16 cellular contexts compared by ENCODE assay signal in genomic region chr12:93825501-93825888, GRCh38.
DNase-seq lines count a peak whose midpoint lies in the region; ATAC-seq, FAIRE-seq and TF ChIP-seq lines count a peak whose summit lies in the region.
"Had no signal": no experiment of that assay in that cellular context is flagged by ENCODE, and none has a peak within 500 bp of the region (broad histone marks: within the 10 kb centered on the region; RNA-seq: fewer than 3 reads in every experiment).

No MANE protein-coding gene starts in this region.

- CTCF ChIA-PET in K562 (lab: Yijun Ruan, JAX; ENCODE audit: low intra/inter-chr PET ratio), result no interaction called here

- H3K4me3 ChIP-seq in GM23338 (no peak overlapping the region), K562 (no peak overlapping the region), right cardiac atrium (ENCODE audit: low read length) (no peak overlapping the region), gastrocnemius medialis (no peak overlapping the region)
- H3K4me3 ChIP-seq: body of pancreas, ovary had no signal

- H3K9me2 ChIP-seq in GM23338 (ENCODE audit: insufficient read depth), result peaks cover 4% of the 10 kb centered on the region

- no peaks in the 10 kb centered on the region for H3K27me3 Mint-ChIP-seq in GM23338 (ENCODE audit: insufficient read depth, low read depth, poor library complexity)
- H3K27me3 Mint-ChIP-seq: activated CD8-positive, alpha-beta T cell treated with anti-CD3 and anti-CD28 coated beads for 36 hours had no signal

- peak in 1 of 2 experiments; percentile 54; a peak in 3 of 4 replicates for TF ChIP-seq RAD21 in K562 (CRISPR knock-in tag; conservative IDR thresholded peaks at IDR 0.05 in 1 of 2, IDR thresholded peaks at IDR 0.05 in 1 of 2)

- peaks cover 19% of the 10 kb centered on the region for H3K4me1 ChIP-seq in GM23338 (ENCODE audit: insufficient read depth)
- H3K4me1 ChIP-seq in K562 (replicated peaks in 1 of 2; ENCODE audit: control insufficient read depth in 2 of 2, insufficient read depth in 2 of 2, low read length in 2 of 2), result 0 out of 5 replicates have a peak, but pooled peaks cover 0 to 10% of the 10 kb centered on the region in 2 experiments
- H3K4me1 ChIP-seq in right cardiac atrium (ENCODE audit: control insufficient read depth, insufficient read depth, low read length), result peaks cover 6% of the 10 kb centered on the region
- H3K4me1 ChIP-seq in gastrocnemius medialis, result peaks cover 32 to 46% of the 10 kb centered on the region in 2 donors
- H3K4me1 ChIP-seq: body of pancreas had no signal

- H4K20me1 ChIP-seq in GM23338 (replicated peaks; ENCODE audit: insufficient read depth) (no peaks in the 10 kb centered on the region), K562 (replicated peaks; ENCODE audit: control insufficient read depth, insufficient read depth, low read length) (no peaks in the 10 kb centered on the region)

- H2AFZ ChIP-seq in GM23338 (no peak overlapping the region), K562 (ENCODE audit: low read depth, low read length) (no peak overlapping the region)

- in situ Hi-C loops in K562 (cut with MboI), result no loop called here
- in situ Hi-C loops in gastrocnemius medialis (cut with MboI; ENCODE audit: low sequenced_read_pairs in 4 of 4), result no loop called here

- no peak overlapping the region for H3K27ac Mint-ChIP-seq in GM23338
- H3K27ac Mint-ChIP-seq: activated CD8-positive, alpha-beta T cell treated with anti-CD3 and anti-CD28 coated beads for 36 hours had no signal

- FAIRE-seq in K562 (lab: Jason Lieb, UNC), result no peak

- no peaks in the 10 kb centered on the region for H3K9me3 Mint-ChIP-seq in GM23338
- H3K9me3 Mint-ChIP-seq: activated CD8-positive, alpha-beta T cell treated with anti-CD3 and anti-CD28 coated beads for 36 hours had no signal

- peak; percentile 63 for ATAC-seq in GM23338
- ATAC-seq in K562, result peak; percentile 65
- ATAC-seq in right cardiac atrium, result peak; percentile 82 to 84
- ATAC-seq in gastrocnemius medialis, result peak; percentile 23 to 37
- no peak for ATAC-seq in HG03442 (IDR thresholded peaks at IDR 0.05; ENCODE audit: unreplicated experiment)
- no peak for ATAC-seq in HG03095 (IDR thresholded peaks at IDR 0.05; ENCODE audit: unreplicated experiment)
- ATAC-seq: activated CD8-positive, alpha-beta T cell treated with anti-CD3 and anti-CD28 coated beads for 36 hours; body of pancreas had no signal

- H3K79me2 ChIP-seq in GM23338 (replicated peaks; ENCODE audit: insufficient read depth) (no peaks in the 10 kb centered on the region), K562 (ENCODE audit: control insufficient read depth, insufficient read depth, low read length) (no peaks in the 10 kb centered on the region)

- H3K4me3 Mint-ChIP-seq in GM23338, result no peak overlapping the region
- H3K4me3 Mint-ChIP-seq: activated CD8-positive, alpha-beta T cell treated with anti-CD3 and anti-CD28 coated beads for 36 hours had no signal

- peak; percentile 35 for DNase-seq in GM23338 (ENCODE audit: low spot score)
- no peak for DNase-seq in K562 (ENCODE audit: extremely low read depth in 1 of 4, low spot score in 3 of 4)
- no peak for DNase-seq in right cardiac atrium
- DNase-seq in gastrocnemius medialis, result no peak
- no peak for DNase-seq in NCI-H345 (lab: John Stamatoyannopoulos, UW)
- DNase-seq in NCI-H1694 treated with DMSO at 0.1 percent for 48 hours (lab: John Stamatoyannopoulos, UW), result no peak
- DNase-seq: activated CD8-positive, alpha-beta T cell treated with anti-CD3 and anti-CD28 coated beads for 36 hours; activated effector memory CD4-positive, alpha-beta T cell treated with Interleukin-2 at 50 U/mL for 16 hours; body of pancreas; NCI-H1417; NCI-H526; ovary; RPMI8226; stimulated activated CD4-positive, alpha-beta T cell treated with anti-CD3 and anti-CD28 coated beads, Interleukin-1b, Interleukin-23, amount 100 ng/mL, for 48 hours had no signal

- no peak overlapping the region for H3K27ac ChIP-seq in GM23338 (ENCODE audit: low read depth)
- H3K27ac ChIP-seq in K562 (ENCODE audit: extremely low read depth, low read depth, low read length), result no peak overlapping the region
- peak overlapping the region; percentile 75 for H3K27ac ChIP-seq in right cardiac atrium (ENCODE audit: low read length)
- H3K27ac ChIP-seq in gastrocnemius medialis, result peak overlapping the region; percentile 23 to 41 (median 32)
- H3K27ac ChIP-seq: body of pancreas had no signal

- no peaks in the 10 kb centered on the region for H3K9me1 ChIP-seq in K562 (ENCODE audit: control insufficient read depth, insufficient read depth, low read length)

- H3K36me3 ChIP-seq in GM23338 (ENCODE audit: insufficient read depth) (no peaks in the 10 kb centered on the region), K562 (ENCODE audit: control insufficient read depth, insufficient read depth, low read length) (no peaks in the 10 kb centered on the region), gastrocnemius medialis (no peaks in the 10 kb centered on the region)
- H3K36me3 ChIP-seq: ovary had no signal

- BruUV-seq in K562 (replicated peaks; lab: Mats Ljungman, UMichigan), result no TSS peak

- TF ChIP-seq EP300 in K562 (IDR thresholded peaks at IDR 0.05; ENCODE audit: low read length), result no peak

- 0 out of 2 replicates have a peak overlapping the region, but pooled peaks have one; percentile 13 for H3K4me2 ChIP-seq in GM23338
- H3K4me2 ChIP-seq in K562 (ENCODE audit: insufficient read depth, low read length), result no peak overlapping the region

- H3K9ac ChIP-seq in K562 (ENCODE audit: insufficient read depth in 1 of 2, low read depth in 2 of 2, low read length in 2 of 2), result no peak overlapping the region

- intact Hi-C loops in K562 (cut with micrococcal nuclease), result no loop called here
- intact Hi-C loops in right cardiac atrium (cut with DNase I), result no loop called here
- intact Hi-C loops in gastrocnemius medialis (cut with DNase I; ENCODE audit: low total_unique reads), result no loop called here

- H3F3A ChIP-seq in GM23338 (replicated peaks; ENCODE audit: low read depth), result no peaks in the 10 kb centered on the region

- H3K27me3 ChIP-seq in GM23338 (ENCODE audit: insufficient read depth), result peaks cover 4% of the 10 kb centered on the region; the same call in 1 of the 2 replicates
- no peaks in the 10 kb centered on the region for H3K27me3 ChIP-seq in K562 (ENCODE audit: control insufficient read depth in 2 of 2, insufficient read depth in 2 of 2, low read length in 2 of 2)
- no peaks in the 10 kb centered on the region for H3K27me3 ChIP-seq in right cardiac atrium (ENCODE audit: control insufficient read depth, insufficient read depth)
- no peaks in the 10 kb centered on the region for H3K27me3 ChIP-seq in gastrocnemius medialis
- H3K27me3 ChIP-seq: body of pancreas, ovary had no signal

- WGBS in K562 (ENCODE audit: insufficient coverage, low coverage, missing lambda C conversion rate), result 57% methylated on average over 3 of the region's 3 CpGs
- WGBS in right cardiac atrium, result 42% methylated on average over 3 of the region's 3 CpGs

- H3K4me1 Mint-ChIP-seq in GM23338, result peaks cover 12% of the 10 kb centered on the region

- POLR2A ChIA-PET in K562 (lab: Yijun Ruan, JAX), result interaction anchor here (0.6 to 1.3 kb wide), 2 partner anchors 23 to 87 kb away, joined by 3 read pairs; no protein-coding TSS in a partner anchor

- H3K36me3 Mint-ChIP-seq in GM23338 (ENCODE audit: low read depth), result no peaks in the 10 kb centered on the region

- H3K9me3 ChIP-seq in K562 (replicated peaks; ENCODE audit: control insufficient read depth, insufficient read depth, low read depth, low read length) (no peaks in the 10 kb centered on the region), right cardiac atrium (ENCODE audit: control insufficient read depth, low read length) (no peaks in the 10 kb centered on the region), gastrocnemius medialis (no peaks in the 10 kb centered on the region)
- H3K9me3 ChIP-seq: body of pancreas, ovary had no signal

- peak; percentile 24 to 54; a peak in 3 of 4 replicates for TF ChIP-seq CTCF in GM23338 (conservative IDR thresholded peaks at IDR 0.05; ENCODE audit: low read depth in 2 of 2)
- peak in 1 of 3 experiments; percentile 39; a peak in 2 of 6 replicates for TF ChIP-seq CTCF in K562 (IDR thresholded peaks at IDR 0.05 in 2 of 3, conservative IDR thresholded peaks at IDR 0.05 in 1 of 3; ENCODE audit: insufficient read depth in 2 of 3, low read depth in 1 of 3, low read length in 3 of 3)
- no peak for TF ChIP-seq CTCF in gastrocnemius medialis (IDR thresholded peaks at IDR 0.05 in 4 of 5, conservative IDR thresholded peaks at IDR 0.05 in 1 of 5)

- TF ChIP-seq POLR2A in K562 (conservative IDR thresholded peaks at IDR 0.05) (no peak), gastrocnemius medialis (IDR thresholded peaks at IDR 0.05) (no peak)

TF ChIP-seq in GM23338, 12 proteins besides CTCF, POLR2A, EP300 and RAD21 (continues in another document):
- TF ChIP-seq ZNF331 (CRISPR knock-in tag; IDR thresholded peaks at IDR 0.05; ENCODE audit: low read depth) (no peak), CREB1 (CRISPR knock-in tag; IDR thresholded peaks at IDR 0.05; ENCODE audit: low read depth) (no peak), EZH2phosphoT487 (IDR thresholded peaks at IDR 0.05; ENCODE audit: unreplicated experiment) (no peak), JUNB (IDR thresholded peaks at IDR 0.05; ENCODE audit: unreplicated experiment) (no peak), POLR2AphosphoS5 (IDR thresholded peaks at IDR 0.05; ENCODE audit: low read depth) (no peak), NANOG (IDR thresholded peaks at IDR 0.05; ENCODE audit: borderline replicate concordance) (no peak)

TF ChIP-seq in K562, 482 proteins besides CTCF, POLR2A, EP300 and RAD21:
- TF ChIP-seq NBN (IDR thresholded peaks at IDR 0.05; ENCODE audit: low read depth), result no peak
- peak in 1 of 2 experiments; percentile 82; a peak in 1 of 4 replicates for TF ChIP-seq SRF (CRISPR knock-in tag; IDR thresholded peaks at IDR 0.05)

Comparison
In these comparisons a context has a peak if more than half of its experiments do, and no peak if none do; other contexts are left out.
1. ATAC-seq: peak in GM23338 (single experiment), K562 (single experiment), right cardiac atrium (2 of 2) and gastrocnemius medialis (2 of 2); none in HG03442 (single experiment) and HG03095 (single experiment).
2. H3K27ac ChIP-seq: peak in right cardiac atrium (single experiment) and gastrocnemius medialis (4 of 4); none in GM23338 (single experiment) and K562 (single experiment).
3. CTCF ChIP-seq: peak in GM23338 (2 of 2); none in gastrocnemius medialis (0 of 5).